ENCODE assay signal across 8 cellular contexts in the genomic region with DNA sequence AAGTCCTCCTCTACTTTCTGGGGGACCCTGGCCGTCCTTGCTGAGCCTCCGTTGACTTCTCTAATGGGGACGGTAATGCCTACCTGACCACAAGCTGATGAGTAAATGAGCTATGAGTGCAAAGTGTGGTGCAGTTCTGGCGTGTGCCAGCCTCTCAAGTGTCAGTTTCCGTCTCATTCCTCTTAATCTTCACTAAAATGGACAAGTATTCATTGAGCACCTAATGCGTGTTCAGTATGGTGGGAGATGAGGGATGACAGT. TPM values are rescaled to one million over a fixed set of nuclear protein-coding genes. Genes with fewer than 3 reads are reported as not detected.
DNase-seq lines count a peak whose midpoint lies in the region; ATAC-seq, FAIRE-seq and TF ChIP-seq lines count a peak whose summit lies in the region.

No MANE protein-coding gene starts in this region.

- H3K27ac ChIP-seq in DOHH2 (ENCODE audit: low read depth, low read length), result peak overlapping the region; percentile 23; the same call in 1 of the 2 replicates
- peak overlapping the region; percentile 92 for H3K27ac ChIP-seq in astrocyte (ENCODE audit: low read depth, low read length)
- H3K27ac ChIP-seq in lung (ENCODE audit: low read depth in 1 of 2, low read length in 1 of 2), result peak overlapping the region; percentile 96 to 98

- ATAC-seq in lung (ENCODE audit: insufficient read depth, low FRiP score) (no peak), HG02973 (IDR thresholded peaks at IDR 0.05; ENCODE audit: unreplicated experiment) (no peak), HG02763 (IDR thresholded peaks at IDR 0.05; ENCODE audit: unreplicated experiment) (no peak)

- H3K36me3 Mint-ChIP-seq in astrocyte (ENCODE audit: low read depth, unreplicated experiment) (peaks cover 5% of the 10 kb centered on the region), type B pancreatic cell (peaks cover 33% of the 10 kb centered on the region)

- CTCF ChIA-PET in HEK293T (lab: Yijun Ruan, JAX), result no interaction called here

- DNase-seq in Kasumi-1 (lab: John Stamatoyannopoulos, UW) (peak; percentile 53 to 57), astrocyte (ENCODE audit: low read depth) (no peak), lung (ENCODE audit: low spot score) (no peak), type B pancreatic cell (ENCODE audit: extremely low spot score, unreplicated experiment) (no peak), HEK293T (ENCODE audit: extremely low spot score) (no peak)

- H3K27me3 ChIP-seq in DOHH2 (ENCODE audit: control insufficient read depth, low read length), result no peaks in the 10 kb centered on the region
- H3K27me3 ChIP-seq in astrocyte (ENCODE audit: insufficient read depth, low read length), result no peaks in the 10 kb centered on the region
- H3K27me3 ChIP-seq in lung (ENCODE audit: control insufficient read depth, insufficient read depth), result no peaks in the 10 kb centered on the region

- H3K9me2 ChIP-seq in DOHH2 (replicated peaks; ENCODE audit: control insufficient read depth, low read length), result no peaks in the 10 kb centered on the region

- H3K36me3 ChIP-seq in DOHH2 (ENCODE audit: control insufficient read depth, low read length) (peaks cover 3% of the 10 kb centered on the region; the same call in 1 of the 2 replicates), astrocyte (ENCODE audit: insufficient read depth, low read length) (no peaks in the 10 kb centered on the region), lung (ENCODE audit: control insufficient read depth in 2 of 2, insufficient read depth in 2 of 2, low read length in 2 of 2) (no peaks in the 10 kb centered on the region)

- 0 out of 2 replicates have a peak, but pooled peaks cover 4% of the 10 kb centered on the region for H3F3A ChIP-seq in DOHH2 (ENCODE audit: control insufficient read depth, insufficient read depth)

- H3K9me3 ChIP-seq in DOHH2 (ENCODE audit: control insufficient read depth, insufficient read depth, low read length) (no peaks in the 10 kb centered on the region), astrocyte (ENCODE audit: insufficient read depth, low read depth, low read length) (no peaks in the 10 kb centered on the region), lung (ENCODE audit: control insufficient read depth in 2 of 2, insufficient read depth in 1 of 2, low read length in 1 of 2) (no peaks in the 10 kb centered on the region)

- H3K4me3 ChIP-seq in DOHH2 (ENCODE audit: low read length), result peak overlapping the region; percentile 85
- H3K4me3 ChIP-seq in astrocyte (ENCODE audit: insufficient read depth, low read depth, low read length), result peak overlapping the region; percentile 95
- H3K4me3 ChIP-seq in lung, result peak overlapping the region; percentile 80

- H3K4me1 ChIP-seq in DOHH2 (ENCODE audit: control insufficient read depth, low read length) (peaks cover 45% of the 10 kb centered on the region), astrocyte (ENCODE audit: insufficient read depth, low read length) (peaks cover 30% of the 10 kb centered on the region), lung (ENCODE audit: control insufficient read depth in 2 of 2, insufficient read depth in 2 of 2, low read length in 2 of 2) (peaks cover 7 to 11% of the 10 kb centered on the region in 2 donors)

- WGBS in lung, 2 donors, result 20% methylated on average over 6 of the region's 6 CpGs

- H4K20me1 ChIP-seq in DOHH2 (ENCODE audit: control insufficient read depth, insufficient read depth, low read depth, low read length), result 0 out of 2 replicates have a peak, but pooled peaks cover 4% of the 10 kb centered on the region
- H4K20me1 ChIP-seq in astrocyte (ENCODE audit: insufficient read depth, low read length), result peaks cover 13% of the 10 kb centered on the region

- no peak for FAIRE-seq in astrocyte (lab: Jason Lieb, UNC)

- peak overlapping the region; percentile 95 for H3K9ac ChIP-seq in astrocyte (ENCODE audit: low read length)

- POLR2A ChIA-PET in HEK293T (lab: Yijun Ruan, JAX), result interaction anchor here (0.6 to 2.0 kb wide), 5 partner anchors 8 to 127 kb away, joined by 3 to 10 read pairs (median 4); partner anchors contain the start of gene SEPTIN7

- H3K27ac Mint-ChIP-seq in astrocyte (ENCODE audit: unreplicated experiment), result peak overlapping the region; percentile 95
- H3K27ac Mint-ChIP-seq in type B pancreatic cell, result peak overlapping the region; percentile 95

- H3K27me3 Mint-ChIP-seq in astrocyte (ENCODE audit: low read depth, unreplicated experiment), result no peaks in the 10 kb centered on the region
- H3K27me3 Mint-ChIP-seq in type B pancreatic cell, result no peaks in the 10 kb centered on the region

- no peaks in the 10 kb centered on the region for H3K9me3 Mint-ChIP-seq in astrocyte (ENCODE audit: unreplicated experiment)
- peaks cover 5% of the 10 kb centered on the region for H3K9me3 Mint-ChIP-seq in type B pancreatic cell

- H3K79me2 ChIP-seq in DOHH2 (ENCODE audit: control insufficient read depth, low read length), result peaks cover 53% of the 10 kb centered on the region
- H3K79me2 ChIP-seq in astrocyte (ENCODE audit: insufficient read depth, low read length), result peaks cover 53% of the 10 kb centered on the region

- peak overlapping the region; percentile 95 for H3K4me3 Mint-ChIP-seq in astrocyte (ENCODE audit: unreplicated experiment)
- peak overlapping the region; percentile 96 for H3K4me3 Mint-ChIP-seq in type B pancreatic cell

- TF ChIP-seq CTCF in DOHH2 (IDR thresholded peaks at IDR 0.05; ENCODE audit: low read depth, low read length, poor library complexity, severe bottlenecking), result no peak
- TF ChIP-seq CTCF in astrocyte (IDR thresholded peaks at IDR 0.05; ENCODE audit: insufficient read depth, low read depth, low read length), result no peak
- TF ChIP-seq CTCF in lung (IDR thresholded peaks at IDR 0.05; ENCODE audit: control extremely low read depth, extremely low read depth), result no peak
- TF ChIP-seq CTCF in type B pancreatic cell (conservative IDR thresholded peaks at IDR 0.05), result no peak

- peak overlapping the region; percentile 83 for H2AFZ ChIP-seq in astrocyte (ENCODE audit: low read depth, low read length)

- H3K4me1 Mint-ChIP-seq in astrocyte (ENCODE audit: low read depth, unreplicated experiment) (peaks cover 39% of the 10 kb centered on the region), type B pancreatic cell (ENCODE audit: unreplicated experiment) (peaks cover 35% of the 10 kb centered on the region)

- peak overlapping the region; percentile 77 for H3K4me2 ChIP-seq in DOHH2 (ENCODE audit: low read length)
- peak overlapping the region; percentile 99 for H3K4me2 ChIP-seq in astrocyte (ENCODE audit: low read length)

TF ChIP-seq in HEK293T, 16 proteins besides CTCF, POLR2A, EP300 and RAD21:
- TF ChIP-seq FOXK2 (IDR thresholded peaks at IDR 0.05) (no peak), NFRKB (IDR thresholded peaks at IDR 0.05) (no peak), L3MBTL2 (conservative IDR thresholded peaks at IDR 0.05) (no peak), FOXA1 (IDR thresholded peaks at IDR 0.05) (no peak), PKNOX1 (IDR thresholded peaks at IDR 0.05) (no peak), CTBP1 (IDR thresholded peaks at IDR 0.05; ENCODE audit: borderline replicate concordance) (no peak), ARNT (IDR thresholded peaks at IDR 0.05) (no peak), ELF4 (IDR thresholded peaks at IDR 0.05) (no peak), SUZ12 (IDR thresholded peaks at IDR 0.05) (no peak), LEF1 (IDR thresholded peaks at IDR 0.05; ENCODE audit: borderline replicate concordance) (no peak)

RNA-seq across cellular contexts. Expression of gene HERPUD2, which starts 0.6 kb away (rescaled TPM):
- total RNA-seq in astrocyte (28.0 and 29.7 TPM in 2 replicates), lung (10 to 100 TPM; 24.7 to 32.2 TPM), type B pancreatic cell (ENCODE audit: low replicate concordance) (29.8 and 30.0 TPM in 2 replicates)
- 10 to 100 TPM; 10.4 to 18.9 TPM for polyA plus RNA-seq in lung

Comparison
In these comparisons a context has a peak if more than half of its experiments do, and no peak if none do; other contexts are left out.
1. H3K27ac ChIP-seq: peak in every context shown above with its lines; median percentile 97 in lung; 92 in astrocyte; 23 in DOHH2.
2. DNase-seq: peak in Kasumi-1 (2 of 2); none in astrocyte (single experiment), lung (single experiment), type B pancreatic cell (single experiment) and HEK293T (single experiment).
3. Peak in every context shown above with its lines, with median percentiles within 50 percentile points of each other: H3K4me3 ChIP-seq.